Comparison of ENCODE assay signal across 8 cellular contexts in genomic region chr9:114397848-114398605, GRCh38. TPM values are rescaled to one million over a fixed set of nuclear protein-coding genes. Genes with fewer than 3 reads are reported as not detected.
DNase-seq lines count a peak whose midpoint lies in the region; ATAC-seq and TF ChIP-seq lines count a peak whose summit lies in the region.

No MANE protein-coding gene starts in this region.

- TF ChIP-seq POLR2A in GM15510 (IDR thresholded peaks at IDR 0.05; ENCODE audit: borderline replicate concordance, extremely low read depth, insufficient read length), result peak; percentile 59

- intact Hi-C loops in ascending aorta (cut with DNase I), result loop anchor here (2.0 to 10.0 kb wide), 5 partner anchors 15 to 1757 kb away; partner anchors contain the start of genes ATP6V1G1 and PAPPA

- no peaks in the 10 kb centered on the region for H3K9me3 Mint-ChIP-seq in T-helper 2 cell treated with Interferon-gamma antibody and Interleukin-4, amounts not matched to agents 5 μg/mL and 100 μg/mL, for 36 hours

- H3K9me2 ChIP-seq in hepatocyte (replicated peaks; ENCODE audit: insufficient read depth), result no peaks in the 10 kb centered on the region

- H4K20me1 ChIP-seq in hepatocyte (ENCODE audit: insufficient read depth, poor library complexity, severe bottlenecking), result no peaks in the 10 kb centered on the region

- peak overlapping the region; percentile 81 for H3K4me2 ChIP-seq in hepatocyte

- H3K4me3 Mint-ChIP-seq in T-helper 2 cell treated with Interferon-gamma antibody and Interleukin-4, amounts not matched to agents 5 μg/mL and 100 μg/mL, for 36 hours, result peak overlapping the region; percentile 99

- H3K79me2 ChIP-seq in hepatocyte, result peaks cover 10% of the 10 kb centered on the region

- ATAC-seq in HG02852 (IDR thresholded peaks at IDR 0.05; ENCODE audit: unreplicated experiment), result peak; percentile 80

- H3K4me1 ChIP-seq in ascending aorta (peaks cover 9 to 26% of the 10 kb centered on the region in 2 donors), hepatocyte (ENCODE audit: insufficient read depth) (peaks cover 21% of the 10 kb centered on the region)

- peak overlapping the region; percentile 89 for H3K27ac Mint-ChIP-seq in T-helper 2 cell treated with Interferon-gamma antibody and Interleukin-4, amounts not matched to agents 5 μg/mL and 100 μg/mL, for 36 hours

- DNase-seq in NCI-H146 treated with DMSO at 0.1 percent for 48 hours (lab: John Stamatoyannopoulos, UW; ENCODE audit: unreplicated experiment) (peak; percentile 62), ascending aorta (ENCODE audit: low spot score in 2 of 2) (peak; percentile 93 to 99), hepatocyte (ENCODE audit: low spot score) (peak; percentile 98), retina (peak; percentile 92), DMS79 treated with DMSO at 0.1 percent for 48 hours (lab: John Stamatoyannopoulos, UW) (no peak)
- peak; percentile 95 for DNase-seq in T-helper 2 cell treated with Interferon-gamma antibody and Interleukin-4, amounts not matched to agents 5 μg/mL and 100 μg/mL, for 36 hours (ENCODE audit: low spot score)

- WGBS in hepatocyte (ENCODE audit: low lambda C conversion rate, missing lambda C conversion rate), result under 1% methylated on average over 57 of the region's 66 CpGs

- peak overlapping the region; percentile 78 to 86 for H3K27ac ChIP-seq in ascending aorta
- H3K27ac ChIP-seq in hepatocyte, result peak overlapping the region; percentile 67

- H3K4me3 ChIP-seq in ascending aorta, result peak overlapping the region; percentile 69 to 70
- H3K4me3 ChIP-seq in hepatocyte, result peak overlapping the region; percentile 50

- H3K36me3 ChIP-seq in ascending aorta, result no peaks in the 10 kb centered on the region
- no peaks in the 10 kb centered on the region for H3K36me3 ChIP-seq in hepatocyte (replicated peaks; ENCODE audit: insufficient read depth, low read depth)

- H3K36me3 Mint-ChIP-seq in T-helper 2 cell treated with Interferon-gamma antibody and Interleukin-4, amounts not matched to agents 5 μg/mL and 100 μg/mL, for 36 hours (ENCODE audit: low read depth), result peaks cover 19% of the 10 kb centered on the region

- H3K9me3 ChIP-seq in ascending aorta, result no peaks in the 10 kb centered on the region
- no peaks in the 10 kb centered on the region for H3K9me3 ChIP-seq in hepatocyte (ENCODE audit: low read depth)

- TF ChIP-seq CTCF in ascending aorta (IDR thresholded peaks at IDR 0.05) (peak in 1 of 3 experiments; percentile 10), hepatocyte (IDR thresholded peaks at IDR 0.05; ENCODE audit: poor library complexity) (no peak)

- H3K27me3 Mint-ChIP-seq in T-helper 2 cell treated with Interferon-gamma antibody and Interleukin-4, amounts not matched to agents 5 μg/mL and 100 μg/mL, for 36 hours (ENCODE audit: low read depth), result no peaks in the 10 kb centered on the region

- no peaks in the 10 kb centered on the region for H3K27me3 ChIP-seq in ascending aorta
- H3K27me3 ChIP-seq in hepatocyte, result no peaks in the 10 kb centered on the region

- H2AFZ ChIP-seq in hepatocyte, result peak overlapping the region; percentile 78

- peaks cover 36% of the 10 kb centered on the region for H3K4me1 Mint-ChIP-seq in T-helper 2 cell treated with Interferon-gamma antibody and Interleukin-4, amounts not matched to agents 5 μg/mL and 100 μg/mL, for 36 hours (ENCODE audit: low read depth)

RNA-seq across cellular contexts. Expression of gene AKNA, which starts 10.2 kb away (rescaled TPM):
- total RNA-seq in ascending aorta (87.9 TPM), hepatocyte (12.9 and 13.8 TPM in 2 replicates)
- 4.5 and 6.6 TPM in 2 replicates for polyA plus RNA-seq in hepatocyte
